Comparison of ENCODE assay signal across 1 cellular context in the genomic region with DNA sequence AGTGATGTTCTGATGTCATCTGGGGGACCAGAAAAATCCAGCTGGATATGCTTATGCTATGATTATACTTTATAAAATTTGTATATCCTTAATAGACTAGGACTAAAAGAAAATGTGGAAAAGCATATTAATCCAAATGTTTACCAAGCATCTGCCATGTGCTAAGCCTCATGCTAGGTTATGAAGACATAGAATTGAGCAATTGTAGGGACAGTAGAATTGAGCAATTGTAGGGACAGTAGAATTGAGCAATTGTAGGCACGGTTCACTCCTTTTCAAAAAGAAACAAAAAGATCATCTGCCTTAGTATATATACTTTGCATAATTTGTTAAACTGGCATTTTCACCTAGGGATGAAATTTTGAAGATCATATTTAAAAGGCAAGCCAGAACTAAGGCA.
TF ChIP-seq lines count a peak whose summit lies in the region.

No MANE protein-coding gene starts in this region.

TF ChIP-seq in HepG2, 621 proteins besides CTCF, POLR2A, EP300 and RAD21 (continued from another document and continues in another):
- TF ChIP-seq ZNF678 (CRISPR knock-in tag; IDR thresholded peaks at IDR 0.05): no peak
- no peak for TF ChIP-seq ATAD3A (CRISPR knock-in tag; IDR thresholded peaks at IDR 0.05)
- TF ChIP-seq FOXA3 (CRISPR knock-in tag; IDR thresholded peaks at IDR 0.05): peak; percentile 85
- no peak for TF ChIP-seq MED13 (CRISPR knock-in tag; IDR thresholded peaks at IDR 0.05)
- TF ChIP-seq, protein P1, sequence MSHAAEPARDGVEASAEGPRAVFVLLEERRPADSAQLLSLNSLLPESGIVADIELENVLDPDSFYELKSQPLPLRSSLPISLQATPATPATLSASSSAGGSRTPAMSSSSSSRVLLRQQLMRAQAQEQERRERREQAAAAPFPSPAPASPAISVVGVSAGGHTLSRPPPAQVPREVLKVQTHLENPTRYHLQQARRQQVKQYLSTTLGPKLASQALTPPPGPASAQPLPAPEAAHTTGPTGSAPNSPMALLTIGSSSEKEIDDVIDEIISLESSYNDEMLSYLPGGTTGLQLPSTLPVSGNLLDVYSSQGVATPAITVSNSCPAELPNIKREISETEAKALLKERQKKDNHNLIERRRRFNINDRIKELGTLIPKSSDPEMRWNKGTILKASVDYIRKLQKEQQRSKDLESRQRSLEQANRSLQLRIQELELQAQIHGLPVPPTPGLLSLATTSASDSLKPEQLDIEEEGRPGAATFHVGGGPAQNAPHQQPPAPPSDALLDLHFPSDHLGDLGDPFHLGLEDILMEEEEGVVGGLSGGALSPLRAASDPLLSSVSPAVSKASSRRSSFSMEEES (CRISPR knock-in tag; IDR thresholded peaks at IDR 0.05): peak; percentile 77
- TF ChIP-seq, protein P2, sequence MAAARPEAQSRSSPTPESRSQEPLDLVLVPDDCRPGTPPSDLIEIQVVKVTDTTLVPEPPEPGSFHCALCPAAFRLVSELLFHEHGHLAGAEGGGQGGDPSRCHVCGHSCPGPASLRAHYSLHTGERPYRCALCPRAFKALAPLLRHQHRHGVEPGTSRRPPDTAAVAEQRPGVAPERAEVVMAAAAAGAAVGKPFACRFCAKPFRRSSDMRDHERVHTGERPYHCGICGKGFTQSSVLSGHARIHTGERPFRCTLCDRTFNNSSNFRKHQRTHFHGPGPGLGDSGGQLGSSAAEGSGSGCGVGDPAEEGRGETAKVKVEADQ (CRISPR knock-in tag; IDR thresholded peaks at IDR 0.05; ENCODE audit: borderline replicate concordance): no peak
- no peak for TF ChIP-seq PRMT3 (CRISPR knock-in tag; IDR thresholded peaks at IDR 0.05; ENCODE audit: borderline replicate concordance, low read depth)
- TF ChIP-seq, protein P3, sequence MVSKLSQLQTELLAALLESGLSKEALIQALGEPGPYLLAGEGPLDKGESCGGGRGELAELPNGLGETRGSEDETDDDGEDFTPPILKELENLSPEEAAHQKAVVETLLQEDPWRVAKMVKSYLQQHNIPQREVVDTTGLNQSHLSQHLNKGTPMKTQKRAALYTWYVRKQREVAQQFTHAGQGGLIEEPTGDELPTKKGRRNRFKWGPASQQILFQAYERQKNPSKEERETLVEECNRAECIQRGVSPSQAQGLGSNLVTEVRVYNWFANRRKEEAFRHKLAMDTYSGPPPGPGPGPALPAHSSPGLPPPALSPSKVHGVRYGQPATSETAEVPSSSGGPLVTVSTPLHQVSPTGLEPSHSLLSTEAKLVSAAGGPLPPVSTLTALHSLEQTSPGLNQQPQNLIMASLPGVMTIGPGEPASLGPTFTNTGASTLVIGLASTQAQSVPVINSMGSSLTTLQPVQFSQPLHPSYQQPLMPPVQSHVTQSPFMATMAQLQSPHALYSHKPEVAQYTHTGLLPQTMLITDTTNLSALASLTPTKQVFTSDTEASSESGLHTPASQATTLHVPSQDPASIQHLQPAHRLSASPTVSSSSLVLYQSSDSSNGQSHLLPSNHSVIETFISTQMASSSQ (IDR thresholded peaks at IDR 0.05; ENCODE audit: low read depth): no peak
- TF ChIP-seq, protein P3 (CRISPR knock-in tag; IDR thresholded peaks at IDR 0.05; ENCODE audit: borderline replicate concordance): 0 out of 2 replicates have a peak, but pooled peaks have one; percentile 39
- no peak for TF ChIP-seq PAF1 (CRISPR knock-in tag; IDR thresholded peaks at IDR 0.05)
- TF ChIP-seq SMYD3 (CRISPR knock-in tag; IDR thresholded peaks at IDR 0.05): no peak
- TF ChIP-seq, protein P4, sequence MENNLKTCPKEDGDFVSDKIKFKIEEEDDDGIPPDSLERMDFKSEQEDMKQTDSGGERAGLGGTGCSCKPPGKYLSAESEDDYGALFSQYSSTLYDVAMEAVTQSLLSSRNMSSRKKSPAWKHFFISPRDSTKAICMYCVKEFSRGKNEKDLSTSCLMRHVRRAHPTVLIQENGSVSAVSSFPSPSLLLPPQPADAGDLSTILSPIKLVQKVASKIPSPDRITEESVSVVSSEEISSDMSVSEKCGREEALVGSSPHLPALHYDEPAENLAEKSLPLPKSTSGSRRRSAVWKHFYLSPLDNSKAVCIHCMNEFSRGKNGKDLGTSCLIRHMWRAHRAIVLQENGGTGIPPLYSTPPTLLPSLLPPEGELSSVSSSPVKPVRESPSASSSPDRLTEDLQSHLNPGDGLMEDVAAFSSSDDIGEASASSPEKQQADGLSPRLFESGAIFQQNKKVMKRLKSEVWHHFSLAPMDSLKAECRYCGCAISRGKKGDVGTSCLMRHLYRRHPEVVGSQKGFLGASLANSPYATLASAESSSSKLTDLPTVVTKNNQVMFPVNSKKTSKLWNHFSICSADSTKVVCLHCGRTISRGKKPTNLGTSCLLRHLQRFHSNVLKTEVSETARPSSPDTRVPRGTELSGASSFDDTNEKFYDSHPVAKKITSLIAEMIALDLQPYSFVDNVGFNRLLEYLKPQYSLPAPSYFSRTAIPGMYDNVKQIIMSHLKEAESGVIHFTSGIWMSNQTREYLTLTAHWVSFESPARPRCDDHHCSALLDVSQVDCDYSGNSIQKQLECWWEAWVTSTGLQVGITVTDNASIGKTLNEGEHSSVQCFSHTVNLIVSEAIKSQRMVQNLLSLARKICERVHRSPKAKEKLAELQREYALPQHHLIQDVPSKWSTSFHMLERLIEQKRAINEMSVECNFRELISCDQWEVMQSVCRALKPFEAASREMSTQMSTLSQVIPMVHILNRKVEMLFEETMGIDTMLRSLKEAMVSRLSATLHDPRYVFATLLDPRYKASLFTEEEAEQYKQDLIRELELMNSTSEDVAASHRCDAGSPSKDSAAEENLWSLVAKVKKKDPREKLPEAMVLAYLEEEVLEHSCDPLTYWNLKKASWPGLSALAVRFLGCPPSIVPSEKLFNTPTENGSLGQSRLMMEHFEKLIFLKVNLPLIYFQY (CRISPR knock-in tag; IDR thresholded peaks at IDR 0.05; ENCODE audit: borderline replicate concordance): no peak
- TF ChIP-seq, protein P5, sequence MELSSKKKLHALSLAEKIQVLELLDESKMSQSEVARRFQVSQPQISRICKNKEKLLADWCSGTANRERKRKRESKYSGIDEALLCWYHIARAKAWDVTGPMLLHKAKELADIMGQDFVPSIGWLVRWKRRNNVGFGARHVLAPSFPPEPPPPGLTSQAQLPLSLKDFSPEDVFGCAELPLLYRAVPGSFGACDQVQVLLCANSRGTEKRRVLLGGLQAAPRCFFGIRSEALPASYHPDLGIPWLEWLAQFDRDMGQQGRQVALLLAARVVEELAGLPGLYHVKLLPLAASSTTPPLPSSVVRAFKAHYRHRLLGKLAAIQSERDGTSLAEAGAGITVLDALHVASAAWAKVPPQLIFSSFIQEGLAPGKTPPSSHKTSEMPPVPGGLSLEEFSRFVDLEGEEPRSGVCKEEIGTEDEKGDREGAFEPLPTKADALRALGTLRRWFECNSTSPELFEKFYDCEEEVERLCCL (CRISPR knock-in tag; IDR thresholded peaks at IDR 0.05; ENCODE audit: borderline replicate concordance): no peak
- peak; percentile 57; the same call in 1 of the 2 replicates for TF ChIP-seq HDAC2 (CRISPR knock-in tag; IDR thresholded peaks at IDR 0.05)
- no peak for TF ChIP-seq CBFB (CRISPR knock-in tag; IDR thresholded peaks at IDR 0.05)
- TF ChIP-seq CHD2 (IDR thresholded peaks at IDR 0.05; ENCODE audit: low read depth, low read length): no peak
- TF ChIP-seq, protein P6, sequence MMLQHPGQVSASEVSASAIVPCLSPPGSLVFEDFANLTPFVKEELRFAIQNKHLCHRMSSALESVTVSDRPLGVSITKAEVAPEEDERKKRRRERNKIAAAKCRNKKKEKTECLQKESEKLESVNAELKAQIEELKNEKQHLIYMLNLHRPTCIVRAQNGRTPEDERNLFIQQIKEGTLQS (CRISPR knock-in tag; IDR thresholded peaks at IDR 0.05): no peak
- TF ChIP-seq TSC22D2 (CRISPR knock-in tag; IDR thresholded peaks at IDR 0.05; ENCODE audit: borderline replicate concordance): 0 out of 2 replicates have a peak, but pooled peaks have one; percentile 64
- TF ChIP-seq, protein P7, sequence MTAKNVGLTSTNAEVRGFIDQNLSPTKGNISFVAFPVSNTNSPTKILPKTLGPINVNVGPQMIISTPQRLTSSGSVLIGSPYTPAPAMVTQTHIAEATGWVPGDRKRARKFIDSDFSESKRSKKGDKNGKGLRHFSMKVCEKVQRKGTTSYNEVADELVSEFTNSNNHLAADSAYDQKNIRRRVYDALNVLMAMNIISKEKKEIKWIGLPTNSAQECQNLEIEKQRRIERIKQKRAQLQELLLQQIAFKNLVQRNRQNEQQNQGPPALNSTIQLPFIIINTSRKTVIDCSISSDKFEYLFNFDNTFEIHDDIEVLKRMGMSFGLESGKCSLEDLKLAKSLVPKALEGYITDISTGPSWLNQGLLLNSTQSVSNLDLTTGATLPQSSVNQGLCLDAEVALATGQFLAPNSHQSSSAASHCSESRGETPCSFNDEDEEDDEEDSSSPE (CRISPR knock-in tag; IDR thresholded peaks at IDR 0.05): peak; percentile 29; the same call in 1 of the 2 replicates
- no peak for TF ChIP-seq AGO1 (IDR thresholded peaks at IDR 0.05; ENCODE audit: low read depth, low read length, poor library complexity, severe bottlenecking)
- TF ChIP-seq ZSCAN21 (CRISPR knock-in tag; IDR thresholded peaks at IDR 0.05; ENCODE audit: borderline replicate concordance): no peak
- no peak for TF ChIP-seq REL (CRISPR knock-in tag; conservative IDR thresholded peaks at IDR 0.05)
- TF ChIP-seq ZNF124 (CRISPR knock-in tag; IDR thresholded peaks at IDR 0.05): 0 out of 2 replicates have a peak, but pooled peaks have one; percentile 84
- TF ChIP-seq ZFYVE20 (CRISPR knock-in tag; IDR thresholded peaks at IDR 0.05; ENCODE audit: borderline replicate concordance, low read depth): no peak
- no peak for TF ChIP-seq ZNF138 (CRISPR knock-in tag; IDR thresholded peaks at IDR 0.05; ENCODE audit: low read depth)
- TF ChIP-seq, protein P8, sequence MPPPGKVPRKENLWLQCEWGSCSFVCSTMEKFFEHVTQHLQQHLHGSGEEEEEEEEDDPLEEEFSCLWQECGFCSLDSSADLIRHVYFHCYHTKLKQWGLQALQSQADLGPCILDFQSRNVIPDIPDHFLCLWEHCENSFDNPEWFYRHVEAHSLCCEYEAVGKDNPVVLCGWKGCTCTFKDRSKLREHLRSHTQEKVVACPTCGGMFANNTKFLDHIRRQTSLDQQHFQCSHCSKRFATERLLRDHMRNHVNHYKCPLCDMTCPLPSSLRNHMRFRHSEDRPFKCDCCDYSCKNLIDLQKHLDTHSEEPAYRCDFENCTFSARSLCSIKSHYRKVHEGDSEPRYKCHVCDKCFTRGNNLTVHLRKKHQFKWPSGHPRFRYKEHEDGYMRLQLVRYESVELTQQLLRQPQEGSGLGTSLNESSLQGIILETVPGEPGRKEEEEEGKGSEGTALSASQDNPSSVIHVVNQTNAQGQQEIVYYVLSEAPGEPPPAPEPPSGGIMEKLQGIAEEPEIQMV (CRISPR knock-in tag; IDR thresholded peaks at IDR 0.05; ENCODE audit: low read depth): no peak
- TF ChIP-seq, protein P9, sequence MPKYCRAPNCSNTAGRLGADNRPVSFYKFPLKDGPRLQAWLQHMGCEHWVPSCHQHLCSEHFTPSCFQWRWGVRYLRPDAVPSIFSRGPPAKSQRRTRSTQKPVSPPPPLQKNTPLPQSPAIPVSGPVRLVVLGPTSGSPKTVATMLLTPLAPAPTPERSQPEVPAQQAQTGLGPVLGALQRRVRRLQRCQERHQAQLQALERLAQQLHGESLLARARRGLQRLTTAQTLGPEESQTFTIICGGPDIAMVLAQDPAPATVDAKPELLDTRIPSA (CRISPR knock-in tag; IDR thresholded peaks at IDR 0.05; ENCODE audit: borderline replicate concordance): no peak
- no peak for TF ChIP-seq ZNF773 (CRISPR knock-in tag; IDR thresholded peaks at IDR 0.05; ENCODE audit: borderline replicate concordance)
- TF ChIP-seq ZNF879 (CRISPR knock-in tag; IDR thresholded peaks at IDR 0.05): no peak
- TF ChIP-seq GTF3A (CRISPR knock-in tag; conservative IDR thresholded peaks at IDR 0.05): no peak
- TF ChIP-seq MYC (CRISPR knock-in tag; IDR thresholded peaks at IDR 0.05; ENCODE audit: borderline replicate concordance): no peak; the same call in 1 of the 2 replicates
- no peak for TF ChIP-seq GLI4 (CRISPR knock-in tag; IDR thresholded peaks at IDR 0.05; ENCODE audit: borderline replicate concordance)
- TF ChIP-seq, protein P10, sequence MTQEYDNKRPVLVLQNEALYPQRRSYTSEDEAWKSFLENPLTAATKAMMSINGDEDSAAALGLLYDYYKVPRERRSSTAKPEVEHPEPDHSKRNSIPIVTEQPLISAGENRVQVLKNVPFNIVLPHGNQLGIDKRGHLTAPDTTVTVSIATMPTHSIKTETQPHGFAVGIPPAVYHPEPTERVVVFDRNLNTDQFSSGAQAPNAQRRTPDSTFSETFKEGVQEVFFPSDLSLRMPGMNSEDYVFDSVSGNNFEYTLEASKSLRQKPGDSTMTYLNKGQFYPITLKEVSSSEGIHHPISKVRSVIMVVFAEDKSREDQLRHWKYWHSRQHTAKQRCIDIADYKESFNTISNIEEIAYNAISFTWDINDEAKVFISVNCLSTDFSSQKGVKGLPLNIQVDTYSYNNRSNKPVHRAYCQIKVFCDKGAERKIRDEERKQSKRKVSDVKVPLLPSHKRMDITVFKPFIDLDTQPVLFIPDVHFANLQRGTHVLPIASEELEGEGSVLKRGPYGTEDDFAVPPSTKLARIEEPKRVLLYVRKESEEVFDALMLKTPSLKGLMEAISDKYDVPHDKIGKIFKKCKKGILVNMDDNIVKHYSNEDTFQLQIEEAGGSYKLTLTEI (CRISPR knock-in tag; conservative IDR thresholded peaks at IDR 0.05): no peak
- no peak for TF ChIP-seq U2AF1 (optimal IDR thresholded peaks at IDR 0.05; ENCODE audit: low read depth, low read length)
- no peak for TF ChIP-seq YY1 (IDR thresholded peaks at IDR 0.05; ENCODE audit: insufficient read depth, insufficient replicate concordance, low read depth, low read length)
- no peak for TF ChIP-seq KAT7 (CRISPR knock-in tag; IDR thresholded peaks at IDR 0.05; ENCODE audit: borderline replicate concordance)
- TF ChIP-seq HNRNPH1 (optimal IDR thresholded peaks at IDR 0.05; ENCODE audit: low read depth, low read length): no peak
- TF ChIP-seq ZNF703 (CRISPR knock-in tag; IDR thresholded peaks at IDR 0.05; ENCODE audit: borderline replicate concordance): no peak
